Comparison of ENCODE assay signal across 8 cellular contexts in genomic region chr2:219684721-219685689, GRCh38. TPM values are rescaled to one million over a fixed set of nuclear protein-coding genes. Genes with fewer than 3 reads are reported as not detected.
DNase-seq lines count a peak whose midpoint lies in the region; ATAC-seq and TF ChIP-seq lines count a peak whose summit lies in the region.

No MANE protein-coding gene starts in this region.

- peak overlapping the region; percentile 88 for H3K4me2 ChIP-seq in DOHH2 (ENCODE audit: low read length)

- no peak for TF ChIP-seq CTCF in DOHH2 (IDR thresholded peaks at IDR 0.05; ENCODE audit: low read depth, low read length, poor library complexity, severe bottlenecking)
- no peak for TF ChIP-seq CTCF in MCF 10A (IDR thresholded peaks at IDR 0.05; ENCODE audit: unreplicated experiment)

- BruUV-seq in MCF 10A (replicated peaks; lab: Mats Ljungman, UMichigan) = TSS peak; percentile 90

- no peaks in the 10 kb centered on the region for H3K27me3 Mint-ChIP-seq in MCF 10A (ENCODE audit: insufficient read depth, unreplicated experiment)

- H3K27me3 ChIP-seq in DOHH2 (ENCODE audit: control insufficient read depth, low read length) = peaks cover 11% of the 10 kb centered on the region; the same call in 1 of the 2 replicates

- peaks cover 6% of the 10 kb centered on the region for H3K36me3 Mint-ChIP-seq in MCF 10A (ENCODE audit: insufficient read depth, unreplicated experiment)

- no peaks in the 10 kb centered on the region for H3K36me3 ChIP-seq in DOHH2 (ENCODE audit: control insufficient read depth, low read length)

- 0 out of 2 replicates have a peak, but pooled peaks cover 2% of the 10 kb centered on the region for H3F3A ChIP-seq in DOHH2 (ENCODE audit: control insufficient read depth, insufficient read depth)

- H3K9me2 ChIP-seq in DOHH2 (replicated peaks; ENCODE audit: control insufficient read depth, low read length) = no peaks in the 10 kb centered on the region

- CTCF ChIA-PET in MCF 10A (lab: Yijun Ruan, JAX) = interaction anchor here (0.7 to 12.7 kb wide), 5 partner anchors 14 to 164 kb away, joined by 3 to 220 read pairs (median 3); no protein-coding TSS in a partner anchor

- peaks cover 23% of the 10 kb centered on the region for H3K4me1 ChIP-seq in DOHH2 (ENCODE audit: control insufficient read depth, low read length)

- peaks cover 15% of the 10 kb centered on the region for H3K79me2 ChIP-seq in DOHH2 (ENCODE audit: control insufficient read depth, low read length)

- H3K9me3 Mint-ChIP-seq in MCF 10A (ENCODE audit: unreplicated experiment) = peaks cover 7% of the 10 kb centered on the region

- POLR2A ChIA-PET in MCF 10A (lab: Yijun Ruan, JAX) = interaction anchor here (0.7 to 6.0 kb wide), 27 partner anchors 10 to 590 kb away, joined by 3 to 64 read pairs (median 5); partner anchors contain the start of genes CHPF, GMPPA, INHA and OBSL1

- peak overlapping the region; percentile 95 for H3K27ac Mint-ChIP-seq in MCF 10A (ENCODE audit: low read depth, unreplicated experiment)

- H4K20me1 ChIP-seq in DOHH2 (ENCODE audit: control insufficient read depth, insufficient read depth, low read depth, low read length) = no peaks in the 10 kb centered on the region; the same call in 1 of the 2 replicates

- no peaks in the 10 kb centered on the region; the same call in 1 of the 2 replicates for H3K9me3 ChIP-seq in DOHH2 (ENCODE audit: control insufficient read depth, insufficient read depth, low read length)

- no peak overlapping the region for H3K27ac ChIP-seq in DOHH2 (ENCODE audit: low read depth, low read length)

- ATAC-seq in GM21619 (IDR thresholded peaks at IDR 0.05; ENCODE audit: unreplicated experiment) (peak; percentile 97), left colon (peak; percentile 100)

- H3K4me1 Mint-ChIP-seq in MCF 10A (ENCODE audit: insufficient read depth, unreplicated experiment) = peaks cover 60% of the 10 kb centered on the region

- DNase-seq in HuH-7 (ENCODE audit: low spot score) = peak; percentile 23
- peak; percentile 86 for DNase-seq in SK-MEL-5 (ENCODE audit: low read depth, low spot score)
- DNase-seq in MCF 10A (ENCODE audit: unreplicated experiment) = peak; percentile 95
- peak; percentile 78 to 81 for DNase-seq in left colon
- DNase-seq in stimulated activated CD4-positive, alpha-beta T cell treated with anti-CD3 and anti-CD28 coated beads, TNF-alpha, amount 100 ng/mL, for 48 hours (ENCODE audit: low read depth in 3 of 3) = peak; percentile 25 to 45 (median 43)
- no peak for DNase-seq in NCI-H446 (lab: John Stamatoyannopoulos, UW)

- in situ Hi-C loops in SK-MEL-5 (cut with HindIII; ENCODE audit: low pct_unique_long_range_greater_than_20kb, low sequenced_read_pairs) = no loop called here

- H3K4me3 Mint-ChIP-seq in MCF 10A (ENCODE audit: unreplicated experiment) = peak overlapping the region; percentile 76

- intact Hi-C loops in MCF 10A (cut with micrococcal nuclease) = loop anchor here (1.0 to 5.0 kb wide), 3 partner anchors 88 to 283 kb away; partner anchors contain the start of genes CHPF and STK11IP
- intact Hi-C loops in left colon (cut with DNase I, micrococcal nuclease) = no loop called here

- peak overlapping the region; percentile 75 for H3K4me3 ChIP-seq in DOHH2 (ENCODE audit: low read length)

RNA-seq across cellular contexts. Expression of gene SLC4A3, which starts 57.6 kb away (rescaled TPM):
- 2.9 and 4.0 TPM in 2 replicates for total RNA-seq in SK-MEL-5 (2014; rRNA removed; shearing (Covaris generic))
- 6.1 and 7.0 TPM in 2 replicates for polyA plus RNA-seq in SK-MEL-5 (2015; cell fraction: cytosol; rRNA removed)
- polyA plus RNA-seq in SK-MEL-5 (2015; cell fraction: nucleus; rRNA removed) = 69.3 and 76.3 TPM in 2 replicates
- total RNA-seq in MCF 10A (2022) = 4.2 and 4.7 TPM in 2 replicates
- total RNA-seq in left colon = 1 to 10 TPM in 1 of 2 donors, under 1 TPM in 1; 0.24 to 1.2 TPM

Comparison
In these comparisons a context has a peak if more than half of its experiments do, and no peak if none do; other contexts are left out.
1. DNase-seq: peak in HuH-7 (single experiment), SK-MEL-5 (single experiment), MCF 10A (single experiment), left colon (2 of 2) and stimulated activated CD4-positive, alpha-beta T cell treated with anti-CD3 and anti-CD28 coated beads, TNF-alpha, amount 100 ng/mL, for 48 hours (3 of 3); none in NCI-H446 (0 of 2).